In genomic region chr10:98391578-98391991, GRCh38 we compare ENCODE assay signal across 10 cellular contexts. TPM values are rescaled to one million over a fixed set of nuclear protein-coding genes. Genes with fewer than 3 reads are reported as not detected.
A peak's percentile ranks its signal among the peaks of the same experiment; 100 is the strongest.
DNase-seq lines count a peak whose midpoint lies in the region; ATAC-seq and TF ChIP-seq lines count a peak whose summit lies in the region.
"Had no signal": no experiment of that assay in that cellular context is flagged by ENCODE, and none has a peak within 500 bp of the region (broad histone marks: within the 10 kb centered on the region; RNA-seq: fewer than 3 reads in every experiment).

No MANE protein-coding gene starts in this region.

- intact Hi-C loops in MCF 10A (cut with micrococcal nuclease): no loop called here

- CTCF ChIA-PET in MCF 10A (lab: Yijun Ruan, JAX): interaction anchor here (1.3 kb wide), 1 partner anchor 9 kb away, joined by 6 read pairs; no protein-coding TSS in a partner anchor

- H3K27me3 Mint-ChIP-seq in MCF 10A (ENCODE audit: insufficient read depth, unreplicated experiment): peaks cover 19% of the 10 kb centered on the region
- H3K27me3 Mint-ChIP-seq in natural killer cell treated with Interleukin-12 subunit alpha and Interleukin-12 subunit beta and Interleukin-15 and Interleukin-18, amount 100 ng/mL, for 72 hours: no peaks in the 10 kb centered on the region

- no peak for TF ChIP-seq CTCF in MCF 10A (IDR thresholded peaks at IDR 0.05; ENCODE audit: unreplicated experiment)

- POLR2A ChIA-PET in MCF 10A (lab: Yijun Ruan, JAX): no interaction called here

- H3K9me3 Mint-ChIP-seq in MCF 10A (ENCODE audit: unreplicated experiment): no peaks in the 10 kb centered on the region
- no peaks in the 10 kb centered on the region for H3K9me3 Mint-ChIP-seq in natural killer cell treated with Interleukin-12 subunit alpha and Interleukin-12 subunit beta and Interleukin-15 and Interleukin-18, amount 100 ng/mL, for 72 hours

- DNase-seq in G401 (ENCODE audit: low spot score): peak; percentile 94
- peak; percentile 35 for DNase-seq in MCF 10A (ENCODE audit: unreplicated experiment)
- DNase-seq in natural killer cell treated with Interleukin-12 subunit alpha and Interleukin-12 subunit beta and Interleukin-15 and Interleukin-18, amount 100 ng/mL, for 72 hours (ENCODE audit: low spot score): no peak
- no peak for DNase-seq in effector CD4-positive, alpha-beta T cell
- no peak for DNase-seq in central memory CD4-positive, alpha-beta T cell
- DNase-seq in T-helper 9 cell: no peak
- DNase-seq: naive B cell, NCI-H1092 treated with DMSO at 0.1 percent for 48 hours had no signal

- no peaks in the 10 kb centered on the region for H3K36me3 Mint-ChIP-seq in MCF 10A (ENCODE audit: insufficient read depth, unreplicated experiment)
- no peaks in the 10 kb centered on the region for H3K36me3 Mint-ChIP-seq in natural killer cell treated with Interleukin-12 subunit alpha and Interleukin-12 subunit beta and Interleukin-15 and Interleukin-18, amount 100 ng/mL, for 72 hours

- in situ Hi-C loops in G401 (cut with HindIII; ENCODE audit: low sequenced_read_pairs): no loop called here

- BruUV-seq in MCF 10A (replicated peaks; lab: Mats Ljungman, UMichigan): no TSS peak

- peak; percentile 39 for ATAC-seq in HG02798 (IDR thresholded peaks at IDR 0.05; ENCODE audit: poor library complexity, unreplicated experiment)
- peak; percentile 71 to 82 for ATAC-seq in natural killer cell treated with Interleukin-12 subunit alpha and Interleukin-12 subunit beta and Interleukin-15 and Interleukin-18, amount 100 ng/mL, for 72 hours
- ATAC-seq in HG02588 (IDR thresholded peaks at IDR 0.05; ENCODE audit: unreplicated experiment): no peak

- no peak overlapping the region for H3K4me3 Mint-ChIP-seq in MCF 10A (ENCODE audit: unreplicated experiment)
- peak overlapping the region; percentile 77 for H3K4me3 Mint-ChIP-seq in natural killer cell treated with Interleukin-12 subunit alpha and Interleukin-12 subunit beta and Interleukin-15 and Interleukin-18, amount 100 ng/mL, for 72 hours

- no peaks in the 10 kb centered on the region for H3K4me1 Mint-ChIP-seq in MCF 10A (ENCODE audit: insufficient read depth, unreplicated experiment)
- peaks cover 46 to 53% of the 10 kb centered on the region in 2 donors for H3K4me1 Mint-ChIP-seq in natural killer cell treated with Interleukin-12 subunit alpha and Interleukin-12 subunit beta and Interleukin-15 and Interleukin-18, amount 100 ng/mL, for 72 hours (ENCODE audit: low read depth in 2 of 2)

- H3K27ac Mint-ChIP-seq in MCF 10A (ENCODE audit: low read depth, unreplicated experiment): no peak overlapping the region
- peak overlapping the region; percentile 79 to 80 for H3K27ac Mint-ChIP-seq in natural killer cell treated with Interleukin-12 subunit alpha and Interleukin-12 subunit beta and Interleukin-15 and Interleukin-18, amount 100 ng/mL, for 72 hours

RNA-seq across cellular contexts. Expression of gene PYROXD2, which starts 23.4 kb away (rescaled TPM):
- not detected in 2 replicates for total RNA-seq in G401 (2014; rRNA removed; shearing (Covaris generic))
- 4.0 and 7.9 TPM in 2 replicates for total RNA-seq in MCF 10A (2022)
- total RNA-seq in natural killer cell treated with Interleukin-12 subunit alpha and Interleukin-12 subunit beta and Interleukin-15 and Interleukin-18, amount 100 ng/mL, for 72 hours: 1 to 10 TPM; 6.1 to 7.2 TPM

RNA-seq across cellular contexts. Expression of gene HPS1, which starts 55.1 kb away (rescaled TPM):
- 33.1 and 38.8 TPM in 2 replicates for total RNA-seq in G401 (2014; rRNA removed; shearing (Covaris generic))
- total RNA-seq in MCF 10A (2022): 40.5 and 41.8 TPM in 2 replicates
- 100 to 1,000 TPM in 1 of 2 donors, 10 to 100 TPM in 1; 78.8 to 124 TPM for total RNA-seq in natural killer cell treated with Interleukin-12 subunit alpha and Interleukin-12 subunit beta and Interleukin-15 and Interleukin-18, amount 100 ng/mL, for 72 hours

Comparison
In these comparisons a context has a peak if more than half of its experiments do, and no peak if none do; other contexts are left out.
1. DNase-seq: peak in G401 (single experiment) and MCF 10A (single experiment); none in natural killer cell treated with Interleukin-12 subunit alpha and Interleukin-12 subunit beta and Interleukin-15 and Interleukin-18, amount 100 ng/mL, for 72 hours (single experiment), effector CD4-positive, alpha-beta T cell (single experiment), central memory CD4-positive, alpha-beta T cell (single experiment) and T-helper 9 cell (single experiment).